Comparison of ENCODE assay signal across 11 cellular contexts in the genomic region with DNA sequence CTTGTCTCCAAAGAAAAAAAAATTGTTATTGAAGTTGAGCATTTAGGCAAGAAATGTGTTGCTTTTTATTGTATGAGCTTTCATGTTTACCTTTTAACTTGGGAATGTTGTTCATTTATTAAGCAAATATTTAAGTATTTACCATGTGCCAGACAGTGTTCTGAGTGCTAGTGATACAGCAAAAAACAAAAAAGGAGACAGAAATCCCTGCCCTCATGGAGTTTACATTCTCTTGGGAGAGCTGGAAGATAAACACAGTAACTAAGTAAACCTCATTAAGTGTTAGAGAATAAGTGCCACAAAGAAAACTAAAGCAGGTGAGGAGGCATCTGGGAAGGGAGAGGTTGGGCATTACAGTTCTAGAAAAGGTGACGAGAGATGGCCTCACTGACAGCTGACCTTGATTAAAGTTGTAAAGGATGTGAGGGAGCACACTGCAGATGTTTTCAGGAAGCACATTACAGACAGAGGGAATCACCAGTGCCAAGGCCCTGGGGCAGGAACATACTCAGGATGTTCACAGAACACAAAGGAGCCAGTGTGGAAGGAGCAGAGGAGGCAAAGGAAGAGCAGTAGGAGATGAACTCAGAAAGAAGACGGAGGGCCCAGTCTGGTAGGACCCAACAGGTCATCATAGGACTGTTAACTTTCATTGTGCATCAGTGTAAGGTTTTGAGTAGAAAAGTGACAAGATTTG. TPM values are rescaled to one million over a fixed set of nuclear protein-coding genes. Genes with fewer than 3 reads are reported as not detected.
DNase-seq lines count a peak whose midpoint lies in the region; ATAC-seq lines count a peak whose summit lies in the region.
"Had no signal": no experiment of that assay in that cellular context is flagged by ENCODE, and none has a peak within 500 bp of the region (broad histone marks: within the 10 kb centered on the region; RNA-seq: fewer than 3 reads in every experiment).

No MANE protein-coding gene starts in this region.

- no peak for DNase-seq in stimulated activated naive CD8-positive, alpha-beta T cell treated with anti-CD3 and anti-CD28 coated beads, Interleukin-15, amount 100 ng/mL, for 72 hours
- DNase-seq in RPMI7951 (ENCODE audit: low read depth) (peak; percentile 6), foreskin melanocyte (peak; percentile 65), NOMO-1 treated with dmso at 0.1 percent for 144 hours (lab: John Stamatoyannopoulos, UW; ENCODE audit: unreplicated experiment) (no peak), NCI-H524 (lab: John Stamatoyannopoulos, UW) (no peak)
- DNase-seq: CD8-positive, alpha-beta T cell; COR-L47; DMS53; HFFc6 had no signal

- H3K27me3 Mint-ChIP-seq in stimulated activated naive CD8-positive, alpha-beta T cell treated with anti-CD3 and anti-CD28 coated beads, Interleukin-15, Interleukin-2, amounts not matched to agents 100 ng/mL and 50 ng/mL, for 24 hours: no peaks in the 10 kb centered on the region
- H3K27me3 Mint-ChIP-seq in stimulated activated naive CD8-positive, alpha-beta T cell treated with anti-CD3 and anti-CD28 coated beads, Interleukin-15, amount 100 ng/mL, for 72 hours: no peaks in the 10 kb centered on the region

- no peaks in the 10 kb centered on the region for H3K9me3 Mint-ChIP-seq in stimulated activated naive CD8-positive, alpha-beta T cell treated with anti-CD3 and anti-CD28 coated beads, Interleukin-15, Interleukin-2, amounts not matched to agents 100 ng/mL and 50 ng/mL, for 24 hours
- no peaks in the 10 kb centered on the region for H3K9me3 Mint-ChIP-seq in stimulated activated naive CD8-positive, alpha-beta T cell treated with anti-CD3 and anti-CD28 coated beads, Interleukin-15, amount 100 ng/mL, for 72 hours
- H3K9me3 Mint-ChIP-seq: CD14-positive monocyte; CD8-positive, alpha-beta T cell; HFFc6 had no signal

- H3K4me3 Mint-ChIP-seq in stimulated activated naive CD8-positive, alpha-beta T cell treated with anti-CD3 and anti-CD28 coated beads, Interleukin-15, Interleukin-2, amounts not matched to agents 100 ng/mL and 50 ng/mL, for 24 hours: no peak overlapping the region
- no peak overlapping the region for H3K4me3 Mint-ChIP-seq in stimulated activated naive CD8-positive, alpha-beta T cell treated with anti-CD3 and anti-CD28 coated beads, Interleukin-15, amount 100 ng/mL, for 72 hours
- H3K4me3 Mint-ChIP-seq: CD14-positive monocyte; CD8-positive, alpha-beta T cell; HFFc6 had no signal

- peaks cover 3% of the 10 kb centered on the region for H3K4me1 Mint-ChIP-seq in stimulated activated naive CD8-positive, alpha-beta T cell treated with anti-CD3 and anti-CD28 coated beads, Interleukin-15, Interleukin-2, amounts not matched to agents 100 ng/mL and 50 ng/mL, for 24 hours (ENCODE audit: low read depth)
- H3K4me1 Mint-ChIP-seq in stimulated activated naive CD8-positive, alpha-beta T cell treated with anti-CD3 and anti-CD28 coated beads, Interleukin-15, amount 100 ng/mL, for 72 hours: no peaks in the 10 kb centered on the region

- ATAC-seq in stimulated activated naive CD8-positive, alpha-beta T cell treated with anti-CD3 and anti-CD28 coated beads, Interleukin-15, amount 100 ng/mL, for 72 hours: no peak
- ATAC-seq: CD8-positive, alpha-beta T cell had no signal

- peak overlapping the region; percentile 27 for H3K27ac Mint-ChIP-seq in stimulated activated naive CD8-positive, alpha-beta T cell treated with anti-CD3 and anti-CD28 coated beads, Interleukin-15, Interleukin-2, amounts not matched to agents 100 ng/mL and 50 ng/mL, for 24 hours
- no peak overlapping the region for H3K27ac Mint-ChIP-seq in stimulated activated naive CD8-positive, alpha-beta T cell treated with anti-CD3 and anti-CD28 coated beads, Interleukin-15, amount 100 ng/mL, for 72 hours
- H3K27ac Mint-ChIP-seq: CD8-positive, alpha-beta T cell; HFFc6 had no signal

- peaks cover 90% of the 10 kb centered on the region for H3K36me3 Mint-ChIP-seq in stimulated activated naive CD8-positive, alpha-beta T cell treated with anti-CD3 and anti-CD28 coated beads, Interleukin-15, Interleukin-2, amounts not matched to agents 100 ng/mL and 50 ng/mL, for 24 hours (ENCODE audit: low read depth)

RNA-seq across cellular contexts. Expression of gene XRN2, which starts 33.5 kb away (rescaled TPM):
- total RNA-seq in RPMI7951 (2014; rRNA removed; shearing (Covaris generic)): 128 and 151 TPM in 2 replicates

Comparison
In these comparisons a context has a peak if more than half of its experiments do, and no peak if none do; other contexts are left out.
1. DNase-seq: peak in RPMI7951 (single experiment) and foreskin melanocyte (single experiment); none in stimulated activated naive CD8-positive, alpha-beta T cell treated with anti-CD3 and anti-CD28 coated beads, Interleukin-15, amount 100 ng/mL, for 72 hours (0 of 2), NOMO-1 treated with dmso at 0.1 percent for 144 hours (single experiment) and NCI-H524 (0 of 2).